9 cellular contexts compared by ENCODE assay signal in genomic region chr11:13486926-13487660, GRCh38. TPM values are rescaled to one million over a fixed set of nuclear protein-coding genes. Genes with fewer than 3 reads are reported as not detected.
DNase-seq lines count a peak whose midpoint lies in the region; ATAC-seq and TF ChIP-seq lines count a peak whose summit lies in the region.
"Had no signal": no experiment of that assay in that cellular context is flagged by ENCODE, and none has a peak within 500 bp of the region (broad histone marks: within the 10 kb centered on the region; RNA-seq: fewer than 3 reads in every experiment).

No MANE protein-coding gene starts in this region.

- H3K79me2 ChIP-seq in OCI-LY1 (ENCODE audit: insufficient read depth, low read length) (no peaks in the 10 kb centered on the region), hepatocyte (no peaks in the 10 kb centered on the region)

- intact Hi-C loops in CD4-positive, alpha-beta T cell (cut with DNase I, micrococcal nuclease): loop anchor here in 1 of 2 experiments (5.0 kb wide), 1 partner anchor 760 kb away; no protein-coding TSS in a partner anchor
- intact Hi-C loops in tibial artery (cut with DNase I; ENCODE audit: low total_unique reads): no loop called here

- no peaks in the 10 kb centered on the region for H3F3A ChIP-seq in OCI-LY1 (ENCODE audit: insufficient read depth, low read length)

- H2AFZ ChIP-seq in OCI-LY1 (ENCODE audit: low read length) (no peak overlapping the region), hepatocyte (no peak overlapping the region)

- no peak for TF ChIP-seq CTCF in CD4-positive, alpha-beta T cell (IDR thresholded peaks at IDR 0.05)
- TF ChIP-seq CTCF in OCI-LY1 (IDR thresholded peaks at IDR 0.05; ENCODE audit: low read length) (peak; percentile 43), hepatocyte (IDR thresholded peaks at IDR 0.05; ENCODE audit: poor library complexity) (peak; percentile 29), tibial artery (IDR thresholded peaks at IDR 0.05) (no peak)

- WGBS in hepatocyte (ENCODE audit: low lambda C conversion rate, missing lambda C conversion rate): 68% methylated on average over 26 of the region's 26 CpGs

- no peaks in the 10 kb centered on the region for H4K20me1 ChIP-seq in OCI-LY1 (ENCODE audit: insufficient read depth, low read length)
- H4K20me1 ChIP-seq in hepatocyte (ENCODE audit: insufficient read depth, poor library complexity, severe bottlenecking): no peaks in the 10 kb centered on the region

- H3K36me3 Mint-ChIP-seq in CD4-positive, alpha-beta T cell (ENCODE audit: low read depth): no peaks in the 10 kb centered on the region

- CTCF ChIA-PET in CD4-positive, alpha-beta T cell (lab: Charles Lee): interaction anchor here (0.6 to 1.6 kb wide), 3 partner anchors 24 to 43 kb away, joined by 3 to 11 read pairs (median 3); partner anchors contain the start of gene BTBD10

- H3K4me3 Mint-ChIP-seq in CD4-positive, alpha-beta T cell: peak overlapping the region; percentile 77

- ATAC-seq in CD4-positive, alpha-beta T cell (ENCODE audit: poor library complexity): peak; percentile 84

- no peaks in the 10 kb centered on the region for H3K9me3 ChIP-seq in CD4-positive, alpha-beta T cell (ENCODE audit: control insufficient read depth, low read length)
- H3K9me3 ChIP-seq in OCI-LY1 (ENCODE audit: low read length) (no peaks in the 10 kb centered on the region), hepatocyte (ENCODE audit: low read depth) (no peaks in the 10 kb centered on the region), tibial artery (no peaks in the 10 kb centered on the region)

- H3K9me3 Mint-ChIP-seq in CD4-positive, alpha-beta T cell: no peaks in the 10 kb centered on the region

- no peaks in the 10 kb centered on the region for H3K36me3 ChIP-seq in H7 (replicated peaks; ENCODE audit: control insufficient read depth, insufficient read depth, low read length)
- H3K36me3 ChIP-seq in OCI-LY1 (ENCODE audit: insufficient read depth, low read length): no peaks in the 10 kb centered on the region
- H3K36me3 ChIP-seq in hepatocyte (replicated peaks; ENCODE audit: insufficient read depth, low read depth): no peaks in the 10 kb centered on the region
- H3K36me3 ChIP-seq in tibial artery: no peaks in the 10 kb centered on the region

- DNase-seq in CD4-positive, alpha-beta T cell: peak; percentile 34 to 73 (median 50)
- DNase-seq in H7 (peak; percentile 72), hepatocyte (ENCODE audit: low spot score) (peak; percentile 44), tibial artery (no peak), NCI-H128 (lab: John Stamatoyannopoulos, UW; ENCODE audit: unreplicated experiment) (no peak)
- peak; percentile 90 for DNase-seq in activated effector memory CD4-positive, alpha-beta T cell treated with anti-CD3 and anti-CD28 coated beads, Interleukin-2, amount 50 U/mL, for 16 hours
- DNase-seq in stimulated activated CD4-positive, alpha-beta T cell treated with anti-CD3 and anti-CD28 coated beads, Interleukin-15, amount 100 ng/mL, for 48 hours (ENCODE audit: low read depth in 2 of 2): peak; percentile 46 to 53

- no peaks in the 10 kb centered on the region for H3K9me2 ChIP-seq in OCI-LY1 (ENCODE audit: low read depth, low read length)
- no peaks in the 10 kb centered on the region for H3K9me2 ChIP-seq in hepatocyte (replicated peaks; ENCODE audit: insufficient read depth)

- H3K4me1 ChIP-seq in OCI-LY1 (ENCODE audit: insufficient read depth, low read length, severe bottlenecking): no peaks in the 10 kb centered on the region
- H3K4me1 ChIP-seq in hepatocyte (ENCODE audit: insufficient read depth): no peaks in the 10 kb centered on the region
- no peaks in the 10 kb centered on the region for H3K4me1 ChIP-seq in tibial artery

- peak overlapping the region; percentile 18 for H3K27ac Mint-ChIP-seq in CD4-positive, alpha-beta T cell

- no peak overlapping the region for H3K27ac ChIP-seq in CD4-positive, alpha-beta T cell (ENCODE audit: low read depth, low read length)
- no peak overlapping the region for H3K27ac ChIP-seq in OCI-LY1 (ENCODE audit: low read depth, low read length, poor library complexity, severe bottlenecking)
- no peak overlapping the region for H3K27ac ChIP-seq in hepatocyte
- no peak overlapping the region for H3K27ac ChIP-seq in tibial artery

- POLR2A ChIA-PET in CD4-positive, alpha-beta T cell (lab: Charles Lee): interaction anchor here (2.1 kb wide), 1 partner anchor 24 kb away, joined by 12 read pairs; the partner anchor contains the start of gene BTBD10

- H3K4me3 ChIP-seq in H7 (ENCODE audit: insufficient read depth, low read depth, low read length) (peak overlapping the region; percentile 25; the same call in 1 of the 2 replicates), OCI-LY1 (ENCODE audit: low read depth, low read length, poor library complexity, severe bottlenecking) (peak overlapping the region; percentile 42), hepatocyte (no peak overlapping the region), tibial artery (peak overlapping the region in 1 of 2 donors; percentile 10)

- H3K4me1 Mint-ChIP-seq in CD4-positive, alpha-beta T cell (ENCODE audit: low read depth): peaks cover 5% of the 10 kb centered on the region

- H3K27me3 ChIP-seq in CD4-positive, alpha-beta T cell (ENCODE audit: control insufficient read depth, insufficient read depth, low read length): no peaks in the 10 kb centered on the region
- H3K27me3 ChIP-seq in H7 (ENCODE audit: control insufficient read depth, insufficient read depth, low read length): no peaks in the 10 kb centered on the region
- H3K27me3 ChIP-seq in OCI-LY1 (ENCODE audit: insufficient read depth, low read length): no peaks in the 10 kb centered on the region
- no peaks in the 10 kb centered on the region for H3K27me3 ChIP-seq in hepatocyte
- no peaks in the 10 kb centered on the region for H3K27me3 ChIP-seq in tibial artery

- H3K27me3 Mint-ChIP-seq in CD4-positive, alpha-beta T cell: peaks cover 12% of the 10 kb centered on the region

- H3K4me2 ChIP-seq in OCI-LY1 (ENCODE audit: low read length) (peak overlapping the region; percentile 63), hepatocyte (peak overlapping the region; percentile 44)

- peak overlapping the region; percentile 27; the same call in 1 of the 2 replicates for H3K9ac ChIP-seq in OCI-LY1 (ENCODE audit: low read length)

RNA-seq across cellular contexts. Expression of gene PTH, which starts 8.7 kb away (rescaled TPM):
- not detected for total RNA-seq in CD4-positive, alpha-beta T cell
- not detected in 2 replicates for total RNA-seq in H7 (2014; rRNA removed; shearing (Covaris generic))
- 1.4 TPM in 1 of 2 replicates, not detected in the other for total RNA-seq in hepatocyte
- not detected in 2 replicates for polyA plus RNA-seq in hepatocyte
- polyA plus RNA-seq: neural cell had no signal

RNA-seq across cellular contexts. Expression of gene BTBD10, which starts 24.1 kb away (rescaled TPM):
- total RNA-seq in CD4-positive, alpha-beta T cell: 10 to 100 TPM; 13.3 to 14.8 TPM
- 25.9 and 27.7 TPM in 2 replicates for total RNA-seq in H7 (2014; rRNA removed; shearing (Covaris generic))
- 32.1 and 44.1 TPM in 2 replicates for total RNA-seq in hepatocyte
- polyA plus RNA-seq in hepatocyte: 20.8 and 21.3 TPM in 2 replicates

Comparison
In these comparisons a context has a peak if more than half of its experiments do, and no peak if none do; other contexts are left out.
1. DNase-seq: peak in CD4-positive, alpha-beta T cell (10 of 10), H7 (single experiment), activated effector memory CD4-positive, alpha-beta T cell treated with anti-CD3 and anti-CD28 coated beads, Interleukin-2, amount 50 U/mL, for 16 hours (single experiment), hepatocyte (single experiment) and stimulated activated CD4-positive, alpha-beta T cell treated with anti-CD3 and anti-CD28 coated beads, Interleukin-15, amount 100 ng/mL, for 48 hours (2 of 2); none in tibial artery (0 of 2) and NCI-H128 (single experiment).
2. CTCF ChIP-seq: peak in OCI-LY1 (single experiment) and hepatocyte (single experiment); none in CD4-positive, alpha-beta T cell (single experiment) and tibial artery (0 of 2).